Comparison of ENCODE assay signal across 9 cellular contexts in the genomic region with DNA sequence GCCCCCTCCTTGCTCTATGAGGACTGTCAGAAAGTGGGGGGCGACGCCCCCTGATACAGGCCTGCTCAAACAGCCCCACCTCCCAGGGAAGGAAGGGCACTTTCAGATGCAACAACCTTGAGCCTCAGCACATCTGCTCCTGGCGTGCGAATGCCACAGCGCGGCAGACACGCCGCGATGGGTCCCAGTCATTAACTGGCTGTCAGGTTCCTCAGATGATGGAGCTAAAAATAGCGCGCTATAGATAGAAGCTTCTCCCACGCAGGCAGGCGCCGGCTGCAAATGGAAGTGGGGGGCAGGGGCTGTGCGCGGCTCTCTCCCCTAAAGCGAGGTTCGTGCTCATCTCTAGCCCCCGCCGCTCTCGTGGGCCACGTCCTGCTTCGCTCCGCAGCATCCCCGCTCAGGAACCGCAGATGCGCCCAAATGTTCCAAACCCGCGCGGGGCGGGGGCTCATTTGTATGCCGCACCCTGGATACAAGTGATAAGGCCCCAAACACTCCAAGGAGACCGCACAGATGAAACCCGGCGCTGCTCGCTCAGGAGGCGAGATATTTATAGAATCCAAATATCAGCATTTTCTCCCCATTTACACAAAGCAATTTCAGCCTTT. TPM values are rescaled to one million over a fixed set of nuclear protein-coding genes. Genes with fewer than 3 reads are reported as not detected.
DNase-seq lines count a peak whose midpoint lies in the region; ATAC-seq and TF ChIP-seq lines count a peak whose summit lies in the region.
"Had no signal": no experiment of that assay in that cellular context is flagged by ENCODE, and none has a peak within 500 bp of the region (broad histone marks: within the 10 kb centered on the region; RNA-seq: fewer than 3 reads in every experiment).

No MANE protein-coding gene starts in this region.

- peak; percentile 21 for DNase-seq in activated CD8-positive, alpha-beta T cell treated with anti-CD3 and anti-CD28 coated beads for 36 hours
- DNase-seq in activated CD8-positive, alpha-beta T cell treated with anti-CD3 and anti-CD28 coated beads, Interleukin-2, amount 10 ng/mL, durations not matched to agents 7 days and 5 days: no peak
- DNase-seq in NCI-H2171 (lab: John Stamatoyannopoulos, UW): peak; percentile 20
- DNase-seq in foreskin fibroblast: peak in 1 of 2 donors; percentile 48
- peak; percentile 69 for DNase-seq in testis
- DNase-seq in NCI-H524 treated with DMSO at 0.1 percent for 48 hours (lab: John Stamatoyannopoulos, UW): no peak
- DNase-seq in lower leg skin (ENCODE audit: low spot score in 2 of 2): no peak
- DNase-seq: nephron progenitor cell had no signal

- CTCF ChIA-PET in activated CD8-positive, alpha-beta T cell treated with anti-CD3 and anti-CD28 coated beads for 36 hours (lab: Charles Lee): no interaction called here
- CTCF ChIA-PET in activated CD8-positive, alpha-beta T cell treated with anti-CD3 and anti-CD28 coated beads, Interleukin-2, amount 10 ng/mL, durations not matched to agents 7 days and 5 days (lab: Charles Lee): interaction anchor here (2.5 kb wide), 1 partner anchor 56 kb away, joined by 6 read pairs; no protein-coding TSS in a partner anchor

- H3K36me3 ChIP-seq in testis (ENCODE audit: low read depth, missing control alignments): no peaks in the 10 kb centered on the region

- WGBS in testis, 2 donors: 2% methylated on average over 21 to 37 of the region's 37 CpGs
- WGBS in lower leg skin, 2 donors: 4 to 24% methylated on average over 28 to 33 of the region's 37 CpGs

- intact Hi-C loops in activated CD8-positive, alpha-beta T cell treated with anti-CD3 and anti-CD28 coated beads for 36 hours (cut with micrococcal nuclease): no loop called here
- intact Hi-C loops in testis (cut with DNase I; ENCODE audit: low total_unique reads) (no loop called here), lower leg skin (cut with DNase I; ENCODE audit: low total_unique reads) (no loop called here)

- peaks cover 8% of the 10 kb centered on the region for H3K4me1 Mint-ChIP-seq in activated CD8-positive, alpha-beta T cell treated with anti-CD3 and anti-CD28 coated beads for 36 hours (ENCODE audit: low read depth)
- no peaks in the 10 kb centered on the region for H3K4me1 Mint-ChIP-seq in activated CD8-positive, alpha-beta T cell treated with anti-CD3 and anti-CD28 coated beads, Interleukin-2, amount 10 ng/mL, durations not matched to agents 7 days and 5 days (ENCODE audit: low read depth)

- TF ChIP-seq POLR2A in testis (IDR thresholded peaks at IDR 0.05) (no peak), lower leg skin (IDR thresholded peaks at IDR 0.05) (no peak)

- H3K36me3 Mint-ChIP-seq in activated CD8-positive, alpha-beta T cell treated with anti-CD3 and anti-CD28 coated beads for 36 hours (ENCODE audit: low read depth): no peaks in the 10 kb centered on the region
- no peaks in the 10 kb centered on the region for H3K36me3 Mint-ChIP-seq in activated CD8-positive, alpha-beta T cell treated with anti-CD3 and anti-CD28 coated beads, Interleukin-2, amount 10 ng/mL, durations not matched to agents 7 days and 5 days (ENCODE audit: low read depth)

- H3K4me3 ChIP-seq in foreskin fibroblast (ENCODE audit: low read depth in 1 of 2, low read length in 2 of 2) (peak overlapping the region; percentile 35 to 47), testis (peak overlapping the region in 1 of 2 donors; percentile 15), lower leg skin (ENCODE audit: low read depth, poor library complexity, severe bottlenecking) (no peak overlapping the region)

- peak; percentile 56 for ATAC-seq in activated CD8-positive, alpha-beta T cell treated with anti-CD3 and anti-CD28 coated beads for 36 hours
- no peak for ATAC-seq in activated CD8-positive, alpha-beta T cell treated with anti-CD3 and anti-CD28 coated beads, Interleukin-2, amount 10 ng/mL, durations not matched to agents 7 days and 5 days
- no peak for ATAC-seq in HG03196 (IDR thresholded peaks at IDR 0.05; ENCODE audit: unreplicated experiment)

- no peak overlapping the region for H3K4me3 Mint-ChIP-seq in activated CD8-positive, alpha-beta T cell treated with anti-CD3 and anti-CD28 coated beads for 36 hours
- no peak overlapping the region for H3K4me3 Mint-ChIP-seq in activated CD8-positive, alpha-beta T cell treated with anti-CD3 and anti-CD28 coated beads, Interleukin-2, amount 10 ng/mL, durations not matched to agents 7 days and 5 days
- H3K4me3 Mint-ChIP-seq: nephron progenitor cell had no signal

- H3K27ac ChIP-seq in testis: no peak overlapping the region

- POLR2A ChIA-PET in activated CD8-positive, alpha-beta T cell treated with anti-CD3 and anti-CD28 coated beads for 36 hours (lab: Charles Lee): interaction anchor here (1.1 kb wide), 1 partner anchor 146 kb away, joined by 3 read pairs; no protein-coding TSS in a partner anchor
- POLR2A ChIA-PET in activated CD8-positive, alpha-beta T cell treated with anti-CD3 and anti-CD28 coated beads, Interleukin-2, amount 10 ng/mL, durations not matched to agents 7 days and 5 days (lab: Charles Lee): no interaction called here

- no peaks in the 10 kb centered on the region for H3K27me3 ChIP-seq in testis

- H3K27ac Mint-ChIP-seq in activated CD8-positive, alpha-beta T cell treated with anti-CD3 and anti-CD28 coated beads for 36 hours: no peak overlapping the region
- no peak overlapping the region for H3K27ac Mint-ChIP-seq in activated CD8-positive, alpha-beta T cell treated with anti-CD3 and anti-CD28 coated beads, Interleukin-2, amount 10 ng/mL, durations not matched to agents 7 days and 5 days
- H3K27ac Mint-ChIP-seq: nephron progenitor cell had no signal

- peaks cover 29% of the 10 kb centered on the region for H3K27me3 Mint-ChIP-seq in activated CD8-positive, alpha-beta T cell treated with anti-CD3 and anti-CD28 coated beads for 36 hours
- H3K27me3 Mint-ChIP-seq in activated CD8-positive, alpha-beta T cell treated with anti-CD3 and anti-CD28 coated beads, Interleukin-2, amount 10 ng/mL, durations not matched to agents 7 days and 5 days (ENCODE audit: low read depth): peaks cover 33% of the 10 kb centered on the region

- H3K9me3 ChIP-seq in testis: no peaks in the 10 kb centered on the region

- peaks cover 15% of the 10 kb centered on the region for H3K4me1 ChIP-seq in testis

- H3K9me3 Mint-ChIP-seq in activated CD8-positive, alpha-beta T cell treated with anti-CD3 and anti-CD28 coated beads for 36 hours: peaks cover 6% of the 10 kb centered on the region
- H3K9me3 Mint-ChIP-seq in activated CD8-positive, alpha-beta T cell treated with anti-CD3 and anti-CD28 coated beads, Interleukin-2, amount 10 ng/mL, durations not matched to agents 7 days and 5 days (ENCODE audit: insufficient read depth): no peaks in the 10 kb centered on the region

- TF ChIP-seq CTCF in activated CD8-positive, alpha-beta T cell treated with anti-CD3 and anti-CD28 coated beads for 36 hours (IDR thresholded peaks at IDR 0.05): no peak
- TF ChIP-seq CTCF in foreskin fibroblast (IDR thresholded peaks at IDR 0.05; ENCODE audit: low read depth, low read length) (no peak), testis (IDR thresholded peaks at IDR 0.05) (no peak), lower leg skin (IDR thresholded peaks at IDR 0.05) (no peak)

RNA-seq across cellular contexts. Expression of gene LGI2, which starts 57.7 kb away (rescaled TPM):
- total RNA-seq in activated CD8-positive, alpha-beta T cell treated with anti-CD3 and anti-CD28 coated beads for 36 hours: not detected
- total RNA-seq in activated CD8-positive, alpha-beta T cell treated with anti-CD3 and anti-CD28 coated beads, Interleukin-2, amount 10 ng/mL, durations not matched to agents 7 days and 5 days: not detected
- total RNA-seq in testis (under 1 TPM; 0.74 to 0.87 TPM), lower leg skin (under 1 TPM; 0.04 to 0.52 (median 0.22) TPM)
- polyA plus RNA-seq in testis (ENCODE audit: insufficient read depth, low read depth, low replicate concordance): 3.4 TPM

Comparison
In these comparisons a context has a peak if more than half of its experiments do, and no peak if none do; other contexts are left out.
1. DNase-seq: peak in activated CD8-positive, alpha-beta T cell treated with anti-CD3 and anti-CD28 coated beads for 36 hours (single experiment), NCI-H2171 (single experiment) and testis (single experiment); none in activated CD8-positive, alpha-beta T cell treated with anti-CD3 and anti-CD28 coated beads, Interleukin-2, amount 10 ng/mL, durations not matched to agents 7 days and 5 days (single experiment), NCI-H524 treated with DMSO at 0.1 percent for 48 hours (single experiment) and lower leg skin (0 of 2).